Comparison of ENCODE assay signal across 8 cellular contexts in genomic region chr17:58692239-58693055, GRCh38. TPM values are rescaled to one million over a fixed set of nuclear protein-coding genes. Genes with fewer than 3 reads are reported as not detected.
DNase-seq lines count a peak whose midpoint lies in the region; ATAC-seq and TF ChIP-seq lines count a peak whose summit lies in the region.

Gene RAD51C, plus strand, starts transcription at chr17:58692602. Its CDS starts 42 bp downstream, at chr17:58692644.

- H3K9me3 ChIP-seq in iPS DF 6.9 (ENCODE audit: control insufficient read depth, insufficient read depth, low read length) (no peaks in the 10 kb centered on the region), gastrocnemius medialis (no peaks in the 10 kb centered on the region)

- no CpG with 5 or more reads among the region's 50 CpGs for WGBS in iPS DF 6.9 (ENCODE audit: insufficient coverage, insufficient read length)

- H3K4me3 ChIP-seq in iPS DF 6.9 (ENCODE audit: low read length) (peak within 1 kb of the TSS; percentile 50; the same call in 1 of the 2 replicates), gastrocnemius medialis (peak within 1 kb of the TSS; percentile 65 to 80 (median 79))

- TF ChIP-seq CTCF in 22Rv1 (IDR thresholded peaks at IDR 0.05) (no peak), brain (conservative IDR thresholded peaks at IDR 0.05) (no peak), gastrocnemius medialis (IDR thresholded peaks at IDR 0.05 in 4 of 5, conservative IDR thresholded peaks at IDR 0.05 in 1 of 5) (no peak)

- no peaks in the 10 kb centered on the region for H3K27me3 Mint-ChIP-seq in brain

- intact Hi-C loops in gastrocnemius medialis (cut with DNase I; ENCODE audit: low total_unique reads): loop anchor here (1.0 to 5.0 kb wide), 3 partner anchors 61 to 173 kb away; no protein-coding TSS in a partner anchor

- H3K27ac Mint-ChIP-seq in brain: peak within 1 kb of the TSS; percentile 30 to 92 (median 89)

- H3K4me3 Mint-ChIP-seq in brain: peak within 1 kb of the TSS; percentile 85 to 92 (median 88)

- peak; percentile 83 for ATAC-seq in GM18517 (IDR thresholded peaks at IDR 0.05; ENCODE audit: unreplicated experiment)
- peak; percentile 88 for ATAC-seq in HG03025 (IDR thresholded peaks at IDR 0.05; ENCODE audit: low FRiP score, unreplicated experiment)
- peak; percentile 91 to 95 for ATAC-seq in gastrocnemius medialis

- H3K27me3 ChIP-seq in iPS DF 6.9 (ENCODE audit: control insufficient read depth, insufficient read depth, low read length) (no peaks in the 10 kb centered on the region), gastrocnemius medialis (no peaks in the 10 kb centered on the region)

- TF ChIP-seq POLR2A in gastrocnemius medialis (IDR thresholded peaks at IDR 0.05): peak; percentile 38 to 39

- peaks cover 30% of the 10 kb centered on the region for H3K4me1 Mint-ChIP-seq in brain

- in situ Hi-C loops in gastrocnemius medialis (cut with MboI; ENCODE audit: low sequenced_read_pairs in 4 of 4): loop anchor here in 1 of 4 donors (10.0 kb wide), 1 partner anchor 168 kb away; no protein-coding TSS in a partner anchor

- no peaks in the 10 kb centered on the region for H3K36me3 Mint-ChIP-seq in brain

- DNase-seq in NCI-H2107 (lab: John Stamatoyannopoulos, UW): peak; percentile 70
- peak; percentile 87 for DNase-seq in UCSD-AML1 (lab: John Stamatoyannopoulos, UW; ENCODE audit: unreplicated experiment)
- DNase-seq in iPS DF 6.9 (ENCODE audit: low read depth, low spot score): no peak
- DNase-seq in gastrocnemius medialis: peak; percentile 53 to 67

- H3K36me3 ChIP-seq in iPS DF 6.9 (ENCODE audit: control insufficient read depth, insufficient read depth, low read length) (no peaks in the 10 kb centered on the region), gastrocnemius medialis (peaks cover 0 to 9% of the 10 kb centered on the region in 2 donors)

- H3K4me1 ChIP-seq in iPS DF 6.9 (ENCODE audit: control insufficient read depth, insufficient read depth, low read length) (no peaks in the 10 kb centered on the region), gastrocnemius medialis (peaks cover 10 to 12% of the 10 kb centered on the region in 2 donors)

- H3K27ac ChIP-seq in 22Rv1 (peak within 1 kb of the TSS; percentile 88), iPS DF 6.9 (ENCODE audit: low read length) (no peak within 1 kb of the TSS), gastrocnemius medialis (peak within 1 kb of the TSS; percentile 74 to 79 (median 76))

- no peaks in the 10 kb centered on the region for H3K9me3 Mint-ChIP-seq in brain

RNA-seq across cellular contexts. Expression of gene RAD51C, which starts in this region (rescaled TPM):
- polyA plus RNA-seq in brain (ENCODE audit: insufficient read depth, low read depth, low replicate concordance): 39.5 TPM
- total RNA-seq in gastrocnemius medialis: 10 to 100 TPM in 2 of 4 donors, 1 to 10 TPM in 2; 6.4 to 18.7 (median 12.5) TPM
